In the genomic region with DNA sequence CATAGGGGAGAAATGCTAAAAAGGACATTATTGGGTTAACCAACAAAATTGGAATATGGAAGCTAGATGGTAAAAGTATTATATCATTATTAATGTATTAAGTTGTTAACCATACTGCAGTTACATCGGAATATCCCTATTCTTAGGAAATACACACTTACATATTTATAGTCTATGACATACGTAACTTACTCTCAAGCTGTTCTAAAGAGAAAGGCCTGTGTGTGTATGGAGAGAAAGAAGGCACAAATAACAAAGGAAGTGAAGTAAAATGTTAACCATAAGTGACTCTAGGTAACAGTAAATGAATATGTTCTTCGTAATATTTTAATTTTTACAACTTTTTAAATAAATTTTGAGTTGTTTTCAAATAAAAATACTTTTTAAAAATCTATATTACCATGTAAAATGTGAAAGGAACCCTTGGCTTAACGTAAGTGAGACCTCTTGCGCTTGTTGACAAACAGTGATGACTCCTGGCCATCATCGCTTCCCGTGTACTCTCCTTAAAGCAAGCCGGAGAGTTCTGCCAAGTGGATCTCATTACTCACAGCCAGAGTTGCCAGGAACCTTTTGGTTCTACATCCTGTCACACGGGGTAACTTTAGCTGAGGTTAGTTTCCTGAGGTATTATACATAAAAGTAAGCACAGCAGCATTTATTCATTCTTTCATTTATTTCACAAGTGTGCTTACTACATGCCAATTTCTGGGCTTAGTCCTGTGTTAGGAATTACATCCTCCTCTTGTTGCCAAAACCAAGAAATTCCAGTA, we compare ENCODE assay signal across 16 cellular contexts.
A peak's percentile ranks its signal among the peaks of the same experiment; 100 is the strongest.
DNase-seq lines count a peak whose midpoint lies in the region; ATAC-seq and TF ChIP-seq lines count a peak whose summit lies in the region.
"Had no signal": no experiment of that assay in that cellular context is flagged by ENCODE, and none has a peak within 500 bp of the region (broad histone marks: within the 10 kb centered on the region; RNA-seq: fewer than 3 reads in every experiment).

No MANE protein-coding gene starts in this region.

- ATAC-seq in Right ventricle myocardium inferior (peak; percentile 92), left lobe of liver (peak; percentile 53), aorta (ENCODE audit: low FRiP score) (peak; percentile 64), GM18861 (IDR thresholded peaks at IDR 0.05; ENCODE audit: unreplicated experiment) (no peak)
- ATAC-seq: activated T-cell treated with anti-CD3 and anti-CD28 coated beads, Interleukin-2, amount 50 U/mL, for 4 hours had no signal

- DNase-seq in Right ventricle myocardium inferior (ENCODE audit: missing footprints) (no peak), cardiac septum (ENCODE audit: low spot score) (no peak), epithelial cell of prostate (ENCODE audit: low read depth, low spot score) (no peak), left lobe of liver (ENCODE audit: low spot score) (no peak), aorta (peak in 1 of 2 donors; percentile 52), stomach (no peak), T1000 (lab: John Stamatoyannopoulos, UW) (no peak)
- DNase-seq: activated T-cell treated with anti-CD3 and anti-CD28 coated beads, Interleukin-2, amount 50 U/mL, for 4 hours; DMS153; effector memory CD4-positive, alpha-beta T cell; hippocampal formation; NCI-H446 treated with DMSO at 0.1 percent for 48 hours; stimulated activated CD4-positive, alpha-beta T cell treated with anti-CD3 and anti-CD28 coated beads, Interleukin-15, amount 100 ng/mL, for 24 hours had no signal

- H3K27ac ChIP-seq in epithelial cell of prostate (peak overlapping the region; percentile 38), aorta (ENCODE audit: low read depth in 1 of 2, low read length in 2 of 2) (no peak overlapping the region), stomach (peak overlapping the region in 1 of 5 donors; percentile 37)
- H3K27ac ChIP-seq: neutrophil had no signal

- TF ChIP-seq CTCF in stomach (IDR thresholded peaks at IDR 0.05), result no peak

- 35 to 43% methylated on average over 9 of the region's 9 CpGs for whole genome bisulfite sequencing in aorta, 2 donors
- WGBS in stomach, 5 donors, result 58 to 68% (median 63%) methylated on average over 9 of the region's 9 CpGs

- H3K36me3 ChIP-seq in aorta (ENCODE audit: control insufficient read depth in 1 of 2, insufficient read depth in 2 of 2, low read length in 1 of 2) (no peaks in the 10 kb centered on the region), stomach (no peaks in the 10 kb centered on the region)
- H3K36me3 ChIP-seq: HAP-1, neutrophil had no signal

- H3K4me3 ChIP-seq in aorta (ENCODE audit: low read length in 2 of 2) (no peak overlapping the region), stomach (no peak overlapping the region)
- H3K4me3 ChIP-seq: HAP-1 had no signal

- intact Hi-C loops in Right ventricle myocardium inferior (cut with DNase I) (no loop called here), cardiac septum (cut with DNase I) (no loop called here), aorta (cut with DNase I) (no loop called here), stomach (cut with DNase I; ENCODE audit: low total_unique reads) (no loop called here)

- TF ChIP-seq POLR2A in stomach (IDR thresholded peaks at IDR 0.05), result no peak

- H3K27me3 ChIP-seq in aorta (ENCODE audit: control insufficient read depth in 1 of 2, insufficient read depth in 2 of 2, low read length in 1 of 2) (no peaks in the 10 kb centered on the region), stomach (no peaks in the 10 kb centered on the region)
- H3K27me3 ChIP-seq: neutrophil had no signal

- H3K9me3 ChIP-seq in aorta (ENCODE audit: control insufficient read depth, low read length) (no peaks in the 10 kb centered on the region), stomach (no peaks in the 10 kb centered on the region)
- H3K9me3 ChIP-seq: HAP-1, neutrophil had no signal

- no peak for TF ChIP-seq EP300 in stomach (IDR thresholded peaks at IDR 0.05)

- H3K4me1 ChIP-seq in aorta (ENCODE audit: control insufficient read depth in 1 of 2, insufficient read depth in 2 of 2, low read length in 2 of 2) (no peaks in the 10 kb centered on the region), stomach (no peaks in the 10 kb centered on the region)
- H3K4me1 ChIP-seq: HAP-1 had no signal
